In genomic region chr2:241821460-241822263, GRCh38 we compare ENCODE assay signal across 1 cellular context.
TF ChIP-seq lines count a peak whose summit lies in the region.

No MANE protein-coding gene starts in this region.

TF ChIP-seq in H1, 55 proteins besides CTCF, POLR2A, EP300 and RAD21:
- TF ChIP-seq KDM4A (IDR thresholded peaks at IDR 0.05; ENCODE audit: low read depth, low read length, severe bottlenecking), result no peak
- TF ChIP-seq KDM1A (IDR thresholded peaks at IDR 0.05; ENCODE audit: borderline replicate concordance, low read length), result no peak
- TF ChIP-seq SAP30 (IDR thresholded peaks at IDR 0.05; ENCODE audit: insufficient read depth, insufficient replicate concordance, low read length), result no peak
- TF ChIP-seq HDAC2 (IDR thresholded peaks at IDR 0.05; ENCODE audit: borderline replicate concordance in 1 of 2, low read depth in 2 of 2, low read length in 2 of 2), result no peak
- no peak for TF ChIP-seq BRCA1 (IDR thresholded peaks at IDR 0.05; ENCODE audit: low read depth, low read length)
- TF ChIP-seq SIN3A (conservative IDR thresholded peaks at IDR 0.05 in 1 of 2, IDR thresholded peaks at IDR 0.05 in 1 of 2; ENCODE audit: low read depth in 1 of 2, low read length in 2 of 2), result no peak
- no peak for TF ChIP-seq CHD7 (IDR thresholded peaks at IDR 0.05; ENCODE audit: insufficient replicate concordance, low read length)
- TF ChIP-seq TBP (IDR thresholded peaks at IDR 0.05; ENCODE audit: low read depth, low read length), result no peak
- no peak for TF ChIP-seq TEAD4 (IDR thresholded peaks at IDR 0.05; ENCODE audit: low read depth, low read length)
